Comparison of ENCODE assay signal across 18 cellular contexts in genomic region chr2:145687445-145688104, GRCh38.
A peak's percentile ranks its signal among the peaks of the same experiment; 100 is the strongest.
DNase-seq lines count a peak whose midpoint lies in the region; ATAC-seq and TF ChIP-seq lines count a peak whose summit lies in the region.
"Had no signal": no experiment of that assay in that cellular context is flagged by ENCODE, and none has a peak within 500 bp of the region (broad histone marks: within the 10 kb centered on the region; RNA-seq: fewer than 3 reads in every experiment).

No MANE protein-coding gene starts in this region.

- CTCF ChIA-PET in activated CD4-positive, alpha-beta memory T cell treated with anti-CD3 and anti-CD28 coated beads, Interleukin-2, amount 10 ng/mL, durations not matched to agents 7 days and 5 days (lab: Charles Lee): interaction anchor here (0.7 kb wide), 1 partner anchor 190 kb away, joined by 4 read pairs; no protein-coding TSS in a partner anchor

- peak; percentile 50 for DNase-seq in NAMALWA (ENCODE audit: low spot score)
- no peak for DNase-seq in lower lobe of right lung
- no peak for DNase-seq in AG08396 (ENCODE audit: low spot score)
- no peak for DNase-seq in activated CD4-positive, alpha-beta memory T cell treated with anti-CD3 and anti-CD28 coated beads, Interleukin-2, amount 10 ng/mL, durations not matched to agents 7 days and 5 days
- DNase-seq in transverse colon: no peak
- DNase-seq: activated CD4-positive, alpha-beta T cell treated with anti-CD3 and anti-CD28 coated beads for 1 hour; C1 segment of cervical spinal cord; H7; NCI-H446; pancreas; SIG-M5 had no signal

- no peaks in the 10 kb centered on the region for H3K27me3 Mint-ChIP-seq in dendritic cell treated with granulocyte-macrophage colony-stimulating factor and Interleukin-4, amounts not matched to agents 40 ng/mL and 50 ng/mL, for 4 days
- H3K27me3 Mint-ChIP-seq in activated CD4-positive, alpha-beta memory T cell treated with anti-CD3 and anti-CD28 coated beads, Interleukin-2, amount 10 ng/mL, durations not matched to agents 7 days and 5 days: no peaks in the 10 kb centered on the region
- H3K27me3 Mint-ChIP-seq: central memory CD8-positive, alpha-beta T cell had no signal

- no peak for TF ChIP-seq EP300 in transverse colon (IDR thresholded peaks at IDR 0.05; ENCODE audit: low read depth)

- WGBS in transverse colon (ENCODE audit: low coverage in 1 of 2), 2 donors: 43 to 44% methylated on average over 3 to 4 of the region's 4 CpGs

- no peaks in the 10 kb centered on the region for H3K27me3 ChIP-seq in lower lobe of right lung (ENCODE audit: low read depth)
- H3K27me3 ChIP-seq in transverse colon: no peaks in the 10 kb centered on the region
- H3K27me3 ChIP-seq: gastroesophageal sphincter, pancreas had no signal

- no peak for TF ChIP-seq POLR2A in transverse colon (IDR thresholded peaks at IDR 0.05)

- TF ChIP-seq CTCF in lower lobe of right lung (IDR thresholded peaks at IDR 0.05): no peak
- no peak for TF ChIP-seq CTCF in transverse colon (IDR thresholded peaks at IDR 0.05)

- no peaks in the 10 kb centered on the region for H3K9me3 Mint-ChIP-seq in dendritic cell treated with granulocyte-macrophage colony-stimulating factor and Interleukin-4, amounts not matched to agents 40 ng/mL and 50 ng/mL, for 4 days
- peaks cover 2% of the 10 kb centered on the region for H3K9me3 Mint-ChIP-seq in activated CD4-positive, alpha-beta memory T cell treated with anti-CD3 and anti-CD28 coated beads, Interleukin-2, amount 10 ng/mL, durations not matched to agents 7 days and 5 days
- H3K9me3 Mint-ChIP-seq: activated T-helper 1 cell treated with anti-CD3 and anti-CD28 coated beads, Interleukin-12 subunit alpha, Interleukin-12 subunit beta, Interleukin-2, Interleukin-4 antibody, amounts not matched to agents 30 ng/mL and 10 ng/mL and 1 ng/mL, durations not matched to agents 14 hours and 24 hours and 36 hours; central memory CD8-positive, alpha-beta T cell had no signal

- H3K4me1 Mint-ChIP-seq in dendritic cell treated with granulocyte-macrophage colony-stimulating factor and Interleukin-4, amounts not matched to agents 40 ng/mL and 50 ng/mL, for 4 days (ENCODE audit: low read depth): peaks cover 20% of the 10 kb centered on the region
- no peaks in the 10 kb centered on the region for H3K4me1 Mint-ChIP-seq in activated CD4-positive, alpha-beta memory T cell treated with anti-CD3 and anti-CD28 coated beads, Interleukin-2, amount 10 ng/mL, durations not matched to agents 7 days and 5 days
- H3K4me1 Mint-ChIP-seq: central memory CD8-positive, alpha-beta T cell had no signal

- H3K4me1 ChIP-seq in lower lobe of right lung: peaks cover 5% of the 10 kb centered on the region
- no peaks in the 10 kb centered on the region for H3K4me1 ChIP-seq in transverse colon
- H3K4me1 ChIP-seq: gastroesophageal sphincter had no signal

- no peak overlapping the region for H3K4me3 Mint-ChIP-seq in dendritic cell treated with granulocyte-macrophage colony-stimulating factor and Interleukin-4, amounts not matched to agents 40 ng/mL and 50 ng/mL, for 4 days
- no peak overlapping the region for H3K4me3 Mint-ChIP-seq in activated CD4-positive, alpha-beta memory T cell treated with anti-CD3 and anti-CD28 coated beads, Interleukin-2, amount 10 ng/mL, durations not matched to agents 7 days and 5 days
- H3K4me3 Mint-ChIP-seq: activated T-helper 1 cell treated with anti-CD3 and anti-CD28 coated beads, Interleukin-12 subunit alpha, Interleukin-12 subunit beta, Interleukin-2, Interleukin-4 antibody, amounts not matched to agents 30 ng/mL and 10 ng/mL and 1 ng/mL, durations not matched to agents 14 hours and 24 hours and 36 hours; central memory CD8-positive, alpha-beta T cell had no signal

- POLR2A ChIA-PET in activated CD4-positive, alpha-beta memory T cell treated with anti-CD3 and anti-CD28 coated beads, Interleukin-2, amount 10 ng/mL, durations not matched to agents 7 days and 5 days (lab: Charles Lee): no interaction called here

- H3K4me3 ChIP-seq in lower lobe of right lung: no peak overlapping the region
- no peak overlapping the region for H3K4me3 ChIP-seq in transverse colon
- H3K4me3 ChIP-seq: gastroesophageal sphincter, pancreas had no signal

- H3K36me3 Mint-ChIP-seq in dendritic cell treated with granulocyte-macrophage colony-stimulating factor and Interleukin-4, amounts not matched to agents 40 ng/mL and 50 ng/mL, for 4 days (ENCODE audit: low read depth): no peaks in the 10 kb centered on the region
- no peaks in the 10 kb centered on the region for H3K36me3 Mint-ChIP-seq in activated CD4-positive, alpha-beta memory T cell treated with anti-CD3 and anti-CD28 coated beads, Interleukin-2, amount 10 ng/mL, durations not matched to agents 7 days and 5 days (ENCODE audit: low read depth)

- no peaks in the 10 kb centered on the region for H3K9me3 ChIP-seq in lower lobe of right lung
- no peaks in the 10 kb centered on the region for H3K9me3 ChIP-seq in transverse colon
- H3K9me3 ChIP-seq: gastroesophageal sphincter, pancreas had no signal

- H3K36me3 ChIP-seq in lower lobe of right lung (no peaks in the 10 kb centered on the region), transverse colon (no peaks in the 10 kb centered on the region)
- H3K36me3 ChIP-seq: gastroesophageal sphincter, pancreas had no signal

- ATAC-seq in GM18498 (IDR thresholded peaks at IDR 0.05; ENCODE audit: unreplicated experiment): peak; percentile 44
- ATAC-seq in lower lobe of right lung: peak; percentile 86 to 93
- ATAC-seq in GM21619 (IDR thresholded peaks at IDR 0.05; ENCODE audit: unreplicated experiment): no peak
- ATAC-seq: gastroesophageal sphincter had no signal

- in situ Hi-C loops in transverse colon (cut with MboI; ENCODE audit: low pct_ligation_motif_present in 1 of 4, low pct_unique_long_range_greater_than_20kb in 1 of 4, low sequenced_read_pairs in 3 of 4): no loop called here

- H3K27ac Mint-ChIP-seq in dendritic cell treated with granulocyte-macrophage colony-stimulating factor and Interleukin-4, amounts not matched to agents 40 ng/mL and 50 ng/mL, for 4 days: peak overlapping the region; percentile 68
- H3K27ac Mint-ChIP-seq in activated CD4-positive, alpha-beta memory T cell treated with anti-CD3 and anti-CD28 coated beads, Interleukin-2, amount 10 ng/mL, durations not matched to agents 7 days and 5 days: no peak overlapping the region
- H3K27ac Mint-ChIP-seq: activated T-helper 1 cell treated with anti-CD3 and anti-CD28 coated beads, Interleukin-12 subunit alpha, Interleukin-12 subunit beta, Interleukin-2, Interleukin-4 antibody, amounts not matched to agents 30 ng/mL and 10 ng/mL and 1 ng/mL, durations not matched to agents 14 hours and 24 hours and 36 hours had no signal

- H3K27ac ChIP-seq in lower lobe of right lung: no peak overlapping the region
- no peak overlapping the region for H3K27ac ChIP-seq in transverse colon
- H3K27ac ChIP-seq: gastroesophageal sphincter, KMS-11, pancreas had no signal

- intact Hi-C loops in dendritic cell treated with granulocyte-macrophage colony-stimulating factor and Interleukin-4, amounts not matched to agents 40 ng/mL and 50 ng/mL, for 4 days (cut with micrococcal nuclease): no loop called here
- intact Hi-C loops in lower lobe of right lung (cut with DNase I): no loop called here
- intact Hi-C loops in transverse colon (cut with DNase I; ENCODE audit: low total_unique reads): no loop called here
